Comparison of ENCODE assay signal across 26 cellular contexts in the genomic region with DNA sequence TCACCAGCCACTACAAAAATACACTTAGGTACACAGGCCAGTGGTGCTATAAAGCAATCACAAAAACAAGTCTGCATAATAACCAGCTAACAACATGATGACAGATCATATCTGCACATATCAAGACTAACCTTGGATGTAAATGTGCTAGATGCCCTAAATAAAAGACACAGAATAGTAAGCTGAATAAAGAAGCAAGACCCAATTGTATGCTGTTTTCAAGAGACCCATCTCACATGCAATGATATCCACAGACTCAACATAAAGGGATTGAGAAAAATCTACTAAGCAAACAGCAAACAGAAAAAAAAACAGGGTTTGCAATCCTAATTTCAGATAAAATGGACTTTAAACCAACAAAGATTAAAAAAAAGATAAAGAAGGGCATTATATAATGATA.
A peak's percentile ranks its signal among the peaks of the same experiment; 100 is the strongest.
DNase-seq lines count a peak whose midpoint lies in the region; ATAC-seq, FAIRE-seq and TF ChIP-seq lines count a peak whose summit lies in the region.
"Had no signal": no experiment of that assay in that cellular context is flagged by ENCODE, and none has a peak within 500 bp of the region (broad histone marks: within the 10 kb centered on the region; RNA-seq: fewer than 3 reads in every experiment).

No MANE protein-coding gene starts in this region.

- H2BK12ac ChIP-seq in trophoblast cell (ENCODE audit: low read length), result no peak overlapping the region

- no peaks in the 10 kb centered on the region for H3K4me1 Mint-ChIP-seq in astrocyte (ENCODE audit: low read depth, unreplicated experiment)
- no peaks in the 10 kb centered on the region for H3K4me1 Mint-ChIP-seq in activated CD4-positive, alpha-beta memory T cell treated with anti-CD3 and anti-CD28 coated beads, Interleukin-2, amount 10 ng/mL, durations not matched to agents 7 days and 5 days
- H3K4me1 Mint-ChIP-seq in activated CD8-positive, alpha-beta memory T cell treated with anti-CD3 and anti-CD28 coated beads, Interleukin-2, amount 10 ng/mL, durations not matched to agents 7 days and 5 days, result no peaks in the 10 kb centered on the region
- H3K4me1 Mint-ChIP-seq: CD14-positive monocyte; CD4-positive, alpha-beta memory T cell; CD4-positive, CD25-positive, alpha-beta regulatory T cell; CD8-positive, alpha-beta memory T cell had no signal

- H3K4me2 ChIP-seq in KMS-11 (peak overlapping the region; percentile 9), astrocyte (ENCODE audit: low read length) (no peak overlapping the region), trophoblast cell (ENCODE audit: low read length) (no peak overlapping the region)
- H3K4me2 ChIP-seq: BLaER1 had no signal

- H3K18ac ChIP-seq in trophoblast cell (ENCODE audit: low read length), result no peak overlapping the region

- H4K91ac ChIP-seq in trophoblast cell (ENCODE audit: low read depth, low read length), result no peak overlapping the region

- H3K27me3 ChIP-seq in KMS-11 (ENCODE audit: insufficient read depth, low read depth) (no peaks in the 10 kb centered on the region), astrocyte (ENCODE audit: insufficient read depth, low read length) (no peaks in the 10 kb centered on the region), trophoblast cell (ENCODE audit: insufficient read depth, low read length) (no peaks in the 10 kb centered on the region)
- H3K27me3 ChIP-seq: BE2C, BLaER1 had no signal

- CTCF ChIA-PET in activated CD4-positive, alpha-beta memory T cell treated with anti-CD3 and anti-CD28 coated beads, Interleukin-2, amount 10 ng/mL, durations not matched to agents 7 days and 5 days (lab: Charles Lee), result no interaction called here
- CTCF ChIA-PET in activated CD8-positive, alpha-beta memory T cell treated with anti-CD3 and anti-CD28 coated beads, Interleukin-2, amount 10 ng/mL, durations not matched to agents 7 days and 5 days (lab: Charles Lee), result no interaction called here

- H3K27me3 Mint-ChIP-seq in astrocyte (ENCODE audit: low read depth, unreplicated experiment), result no peaks in the 10 kb centered on the region
- H3K27me3 Mint-ChIP-seq in activated CD4-positive, alpha-beta memory T cell treated with anti-CD3 and anti-CD28 coated beads, Interleukin-2, amount 10 ng/mL, durations not matched to agents 7 days and 5 days, result no peaks in the 10 kb centered on the region
- H3K27me3 Mint-ChIP-seq in activated CD8-positive, alpha-beta memory T cell treated with anti-CD3 and anti-CD28 coated beads, Interleukin-2, amount 10 ng/mL, durations not matched to agents 7 days and 5 days, result no peaks in the 10 kb centered on the region
- H3K27me3 Mint-ChIP-seq: CD4-positive, alpha-beta memory T cell; CD4-positive, CD25-positive, alpha-beta regulatory T cell; CD8-positive, alpha-beta memory T cell had no signal

- H3K9me3 ChIP-seq in astrocyte (ENCODE audit: insufficient read depth, low read depth, low read length) (no peaks in the 10 kb centered on the region), trophoblast cell (ENCODE audit: insufficient read depth, low read depth, low read length) (no peaks in the 10 kb centered on the region)
- H3K9me3 ChIP-seq: BE2C, BLaER1 had no signal

- H3K36me3 ChIP-seq in KMS-11 (ENCODE audit: insufficient read depth) (no peaks in the 10 kb centered on the region), astrocyte (ENCODE audit: insufficient read depth, low read length) (no peaks in the 10 kb centered on the region), trophoblast cell (ENCODE audit: control insufficient read depth in 1 of 2, insufficient read depth in 2 of 2, low read length in 2 of 2) (no peaks in the 10 kb centered on the region)
- H3K36me3 ChIP-seq: BE2C, BLaER1 had no signal

- DNase-seq in astrocyte (ENCODE audit: low read depth) (no peak), trophoblast cell (no peak)
- DNase-seq in activated CD4-positive, alpha-beta memory T cell treated with anti-CD3 and anti-CD28 coated beads, Interleukin-2, amount 10 ng/mL, durations not matched to agents 7 days and 5 days, result no peak
- no peak for DNase-seq in activated CD8-positive, alpha-beta memory T cell treated with anti-CD3 and anti-CD28 coated beads, Interleukin-2, amount 10 ng/mL, durations not matched to agents 7 days and 5 days
- DNase-seq: 8988T; ACHN; BE2C; C1 segment of cervical spinal cord; CD4-positive, alpha-beta memory T cell; CD4-positive, CD25-positive, alpha-beta regulatory T cell; CD8-positive, alpha-beta memory T cell; COR-L47; DMS 273 treated with DMSO at 0.1 percent for 48 hours; DMS153; DMS53; DMS79; DND-41; EL; GDM1 had no signal

- no peak overlapping the region for H3K4ac ChIP-seq in trophoblast cell (ENCODE audit: low read depth, low read length)

- no peaks in the 10 kb centered on the region for H3K36me3 Mint-ChIP-seq in astrocyte (ENCODE audit: low read depth, unreplicated experiment)
- H3K36me3 Mint-ChIP-seq in activated CD4-positive, alpha-beta memory T cell treated with anti-CD3 and anti-CD28 coated beads, Interleukin-2, amount 10 ng/mL, durations not matched to agents 7 days and 5 days (ENCODE audit: low read depth), result no peaks in the 10 kb centered on the region
- no peaks in the 10 kb centered on the region for H3K36me3 Mint-ChIP-seq in activated CD8-positive, alpha-beta memory T cell treated with anti-CD3 and anti-CD28 coated beads, Interleukin-2, amount 10 ng/mL, durations not matched to agents 7 days and 5 days
- H3K36me3 Mint-ChIP-seq: CD14-positive monocyte; CD4-positive, alpha-beta memory T cell; CD4-positive, CD25-positive, alpha-beta regulatory T cell had no signal

- H3K23ac ChIP-seq in trophoblast cell (ENCODE audit: low read length), result no peak overlapping the region

- H4K8ac ChIP-seq in trophoblast cell (ENCODE audit: low read depth, low read length), result no peak overlapping the region

- no peak for ATAC-seq in activated CD8-positive, alpha-beta memory T cell treated with anti-CD3 and anti-CD28 coated beads, Interleukin-2, amount 10 ng/mL, durations not matched to agents 7 days and 5 days
- ATAC-seq: GM12878 had no signal

- H3K27ac ChIP-seq in KMS-11 (no peak overlapping the region; the same call in 1 of the 2 replicates), astrocyte (ENCODE audit: low read depth, low read length) (no peak overlapping the region), trophoblast cell (ENCODE audit: low read depth, low read length) (no peak overlapping the region)
- H3K27ac ChIP-seq: BLaER1 had no signal

- H3K9ac ChIP-seq in KMS-11 (no peak overlapping the region), astrocyte (ENCODE audit: low read length) (no peak overlapping the region), trophoblast cell (ENCODE audit: low read length) (no peak overlapping the region)
- H3K9ac ChIP-seq: BLaER1 had no signal

- H4K20me1 ChIP-seq in KMS-11 (ENCODE audit: insufficient read depth) (no peaks in the 10 kb centered on the region), astrocyte (ENCODE audit: insufficient read depth, low read length) (no peaks in the 10 kb centered on the region)
- H4K20me1 ChIP-seq: BLaER1 had no signal

- H3K27ac Mint-ChIP-seq in astrocyte (ENCODE audit: unreplicated experiment), result no peak overlapping the region
- no peak overlapping the region for H3K27ac Mint-ChIP-seq in activated CD4-positive, alpha-beta memory T cell treated with anti-CD3 and anti-CD28 coated beads, Interleukin-2, amount 10 ng/mL, durations not matched to agents 7 days and 5 days
- no peak overlapping the region for H3K27ac Mint-ChIP-seq in activated CD8-positive, alpha-beta memory T cell treated with anti-CD3 and anti-CD28 coated beads, Interleukin-2, amount 10 ng/mL, durations not matched to agents 7 days and 5 days
- H3K27ac Mint-ChIP-seq: CD14-positive monocyte; CD4-positive, alpha-beta memory T cell; CD4-positive, CD25-positive, alpha-beta regulatory T cell; CD8-positive, alpha-beta memory T cell had no signal

- H3K4me3 ChIP-seq in KMS-11 (IDR thresholded peaks at IDR 0.05; ENCODE audit: insufficient read depth, low read depth, low read length), result no peak overlapping the region
- no peak overlapping the region for H3K4me3 ChIP-seq in astrocyte (ENCODE audit: insufficient read depth, low read depth, low read length)
- no peak overlapping the region for H3K4me3 ChIP-seq in trophoblast cell (ENCODE audit: low read depth, low read length)
- H3K4me3 ChIP-seq: BLaER1, GM12878 had no signal

- H4K12ac ChIP-seq in trophoblast cell (ENCODE audit: low read depth, low read length), result no peak overlapping the region

- H2AK5ac ChIP-seq in trophoblast cell (ENCODE audit: low read length), result no peak overlapping the region

- no peak overlapping the region for H2BK120ac ChIP-seq in trophoblast cell (ENCODE audit: insufficient read depth, low read length, poor library complexity)

- H2BK5ac ChIP-seq in trophoblast cell (ENCODE audit: low read depth, low read length, poor library complexity), result no peak overlapping the region

- H3K4me1 ChIP-seq in KMS-11 (ENCODE audit: low read depth, poor library complexity, severe bottlenecking), result peaks cover 33% of the 10 kb centered on the region
- no peaks in the 10 kb centered on the region for H3K4me1 ChIP-seq in astrocyte (ENCODE audit: insufficient read depth, low read length)
- H3K4me1 ChIP-seq in trophoblast cell (ENCODE audit: control insufficient read depth in 1 of 2, insufficient read depth in 2 of 2, low read length in 2 of 2), result no peaks in the 10 kb centered on the region
- H3K4me1 ChIP-seq: BE2C, BLaER1 had no signal

- H3K9me3 Mint-ChIP-seq in astrocyte (ENCODE audit: unreplicated experiment), result peaks cover 3% of the 10 kb centered on the region
- peaks cover 5% of the 10 kb centered on the region for H3K9me3 Mint-ChIP-seq in activated CD4-positive, alpha-beta memory T cell treated with anti-CD3 and anti-CD28 coated beads, Interleukin-2, amount 10 ng/mL, durations not matched to agents 7 days and 5 days
- peaks cover 5% of the 10 kb centered on the region for H3K9me3 Mint-ChIP-seq in activated CD8-positive, alpha-beta memory T cell treated with anti-CD3 and anti-CD28 coated beads, Interleukin-2, amount 10 ng/mL, durations not matched to agents 7 days and 5 days (ENCODE audit: low read depth)

- FAIRE-seq in astrocyte (lab: Jason Lieb, UNC), result peak; percentile 20
- FAIRE-seq: A204.1, GM12878, GM12892, GM18507 had no signal

- POLR2A ChIA-PET in activated CD4-positive, alpha-beta memory T cell treated with anti-CD3 and anti-CD28 coated beads, Interleukin-2, amount 10 ng/mL, durations not matched to agents 7 days and 5 days (lab: Charles Lee), result no interaction called here

- H3K79me2 ChIP-seq in KMS-11 (ENCODE audit: insufficient read depth, low read depth) (no peaks in the 10 kb centered on the region), astrocyte (ENCODE audit: insufficient read depth, low read length) (no peaks in the 10 kb centered on the region), trophoblast cell (ENCODE audit: control insufficient read depth, insufficient read depth, low read length, poor library complexity) (no peaks in the 10 kb centered on the region)

- H3K14ac ChIP-seq in trophoblast cell (ENCODE audit: low read length), result no peak overlapping the region

- no peak overlapping the region for H2AFZ ChIP-seq in KMS-11 (ENCODE audit: low read depth)
- no peak overlapping the region for H2AFZ ChIP-seq in astrocyte (ENCODE audit: low read depth, low read length)
- no peak overlapping the region for H2AFZ ChIP-seq in trophoblast cell (ENCODE audit: insufficient read depth, low read length, poor library complexity)

- no peak overlapping the region for H3K4me3 Mint-ChIP-seq in astrocyte (ENCODE audit: unreplicated experiment)
- no peak overlapping the region for H3K4me3 Mint-ChIP-seq in activated CD4-positive, alpha-beta memory T cell treated with anti-CD3 and anti-CD28 coated beads, Interleukin-2, amount 10 ng/mL, durations not matched to agents 7 days and 5 days
- H3K4me3 Mint-ChIP-seq in activated CD8-positive, alpha-beta memory T cell treated with anti-CD3 and anti-CD28 coated beads, Interleukin-2, amount 10 ng/mL, durations not matched to agents 7 days and 5 days, result no peak overlapping the region
- H3K4me3 Mint-ChIP-seq: CD14-positive monocyte; CD4-positive, alpha-beta memory T cell; CD4-positive, CD25-positive, alpha-beta regulatory T cell; CD8-positive, alpha-beta memory T cell had no signal

- TF ChIP-seq CTCF in KMS-11 (conservative IDR thresholded peaks at IDR 0.05; ENCODE audit: low read depth, low read length) (no peak), astrocyte (IDR thresholded peaks at IDR 0.05; ENCODE audit: insufficient read depth, low read depth, low read length) (no peak)

- H3K79me1 ChIP-seq in trophoblast cell (ENCODE audit: low read length), result no peaks in the 10 kb centered on the region
